Comparison of ENCODE assay signal across 11 cellular contexts in the genomic region with DNA sequence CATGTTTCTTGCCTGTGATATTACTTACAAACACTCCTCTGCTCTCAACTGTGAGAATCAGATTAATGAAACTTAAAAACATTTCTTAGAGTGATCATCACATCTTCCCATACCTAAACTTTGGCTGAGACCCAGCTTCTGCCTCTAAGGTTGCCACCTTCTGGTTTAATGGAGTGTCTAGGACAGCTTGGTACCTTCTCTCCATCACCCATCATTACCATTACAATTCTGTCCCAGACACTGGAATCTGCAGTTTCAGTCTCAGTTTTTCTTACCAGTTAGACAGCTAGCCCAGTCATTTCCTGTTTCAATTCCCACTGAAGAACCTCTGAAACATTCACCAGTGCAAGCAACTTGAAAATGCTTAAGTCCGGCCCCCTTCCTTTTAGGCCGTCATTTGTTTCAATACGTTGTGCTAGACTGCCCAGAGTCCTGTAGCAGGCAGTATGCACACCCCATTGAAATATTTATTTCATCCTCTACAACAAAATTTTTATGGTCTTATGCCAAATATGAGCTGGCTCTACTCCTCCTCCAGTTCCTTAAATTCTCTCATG.
A peak's percentile ranks its signal among the peaks of the same experiment; 100 is the strongest.
DNase-seq lines count a peak whose midpoint lies in the region; ATAC-seq and TF ChIP-seq lines count a peak whose summit lies in the region.
"Had no signal": no experiment of that assay in that cellular context is flagged by ENCODE, and none has a peak within 500 bp of the region (broad histone marks: within the 10 kb centered on the region; RNA-seq: fewer than 3 reads in every experiment).

No MANE protein-coding gene starts in this region.

- H3K4me3 ChIP-seq in AG04450 (ENCODE audit: low read depth, low read length) (no peak overlapping the region), left lung (no peak overlapping the region)
- H3K4me3 ChIP-seq: lower lobe of right lung, upper lobe of left lung had no signal

- POLR2A ChIA-PET in AG04450 (lab: Yijun Ruan, JAX) = interaction anchor here (0.6 kb wide), 1 partner anchor 15 kb away, joined by 4 read pairs; no protein-coding TSS in a partner anchor

- H3K4me1 ChIP-seq in left lung = peaks cover 0 to 3% of the 10 kb centered on the region in 2 donors

- DNase-seq in AG04450 (ENCODE audit: low read depth, low spot score) (peak; percentile 11), Kasumi-1 (lab: John Stamatoyannopoulos, UW) (peak; percentile 52 to 59), astrocyte of the hippocampus (ENCODE audit: low read depth, low spot score) (peak; percentile 57), left lung (no peak), NCI-H774 (lab: John Stamatoyannopoulos, UW) (no peak), NCI-H2081 treated with DMSO at 0.1 percent for 48 hours (lab: John Stamatoyannopoulos, UW) (no peak)
- no peak for DNase-seq in activated T-cell treated with anti-CD3 and anti-CD28 coated beads, Interleukin-2, amount 50 U/mL, for 1 hour
- DNase-seq: lower lobe of right lung, upper lobe of left lung had no signal

- H3K36me3 ChIP-seq in left lung = no peaks in the 10 kb centered on the region
- H3K36me3 ChIP-seq: lower lobe of right lung, upper lobe of left lung had no signal

- CTCF ChIA-PET in AG04450 (lab: Charles Lee) = interaction anchor here (0.6 kb wide), 1 partner anchor 71 kb away, joined by 3 read pairs; no protein-coding TSS in a partner anchor

- no peaks in the 10 kb centered on the region for H3K9me3 ChIP-seq in AG04450 (ENCODE audit: control insufficient read depth, insufficient read depth, low read length)
- no peaks in the 10 kb centered on the region for H3K9me3 ChIP-seq in left lung
- H3K9me3 ChIP-seq: lower lobe of right lung, upper lobe of left lung had no signal

- intact Hi-C loops in left lung (cut with DNase I) = no loop called here

- H3K27ac ChIP-seq in AG04450 (ENCODE audit: low read depth, low read length) (no peak overlapping the region), left lung (no peak overlapping the region)
- H3K27ac ChIP-seq: lower lobe of right lung, RWPE1, upper lobe of left lung had no signal

- ATAC-seq in left lung (peak; percentile 41), HG03520 (IDR thresholded peaks at IDR 0.05; ENCODE audit: unreplicated experiment) (no peak)
- ATAC-seq: lower lobe of right lung had no signal

- H3K27me3 ChIP-seq in AG04450 (ENCODE audit: control insufficient read depth, insufficient read depth, low read length) = no peaks in the 10 kb centered on the region
- no peaks in the 10 kb centered on the region for H3K27me3 ChIP-seq in left lung
- H3K27me3 ChIP-seq: upper lobe of left lung had no signal

- TF ChIP-seq CTCF in AG04450 (IDR thresholded peaks at IDR 0.05; ENCODE audit: low read depth, low read length) (no peak), left lung (IDR thresholded peaks at IDR 0.05) (no peak)

Comparison
In these comparisons a context has a peak if more than half of its experiments do, and no peak if none do; other contexts are left out.
1. DNase-seq: peak in AG04450 (single experiment), Kasumi-1 (2 of 2) and astrocyte of the hippocampus (single experiment); none in left lung (0 of 2), NCI-H774 (single experiment), NCI-H2081 treated with DMSO at 0.1 percent for 48 hours (single experiment) and activated T-cell treated with anti-CD3 and anti-CD28 coated beads, Interleukin-2, amount 50 U/mL, for 1 hour (single experiment).